In genomic region chr15:73608475-73608874, GRCh38 we compare ENCODE assay signal across 22 cellular contexts. TPM values are rescaled to one million over a fixed set of nuclear protein-coding genes. Genes with fewer than 3 reads are reported as not detected.
DNase-seq lines count a peak whose midpoint lies in the region; ATAC-seq and TF ChIP-seq lines count a peak whose summit lies in the region.
"Had no signal": no experiment of that assay in that cellular context is flagged by ENCODE, and none has a peak within 500 bp of the region (broad histone marks: within the 10 kb centered on the region; RNA-seq: fewer than 3 reads in every experiment).

No MANE protein-coding gene starts in this region.

- H3K4ac ChIP-seq in mesenchymal stem cell (ENCODE audit: low read depth in 1 of 2, low read length in 2 of 2) = no peak overlapping the region

- H2BK12ac ChIP-seq in mesenchymal stem cell (ENCODE audit: low read length in 2 of 2) = no peak overlapping the region

- no peak overlapping the region for H2AK5ac ChIP-seq in mesenchymal stem cell (ENCODE audit: low read length, severe bottlenecking)

- peak overlapping the region; percentile 10 for H3K27ac Mint-ChIP-seq in activated naive CD8-positive, alpha-beta T cell treated with anti-CD3 and anti-CD28 coated beads for 36 hours
- H3K27ac Mint-ChIP-seq in activated naive CD8-positive, alpha-beta T cell treated with anti-CD3 and anti-CD28 coated beads, Interleukin-2, amount 50 U/mL, for 24 hours = no peak overlapping the region
- H3K27ac Mint-ChIP-seq: activated CD4-positive, alpha-beta T cell treated with anti-CD3 and anti-CD28 coated beads, Interleukin-2, amount 10 ng/mL, durations not matched to agents 24 days and 14 days; activated naive CD8-positive, alpha-beta T cell treated with anti-CD3 and anti-CD28 coated beads, Interleukin-2, amount 10 ng/mL, durations not matched to agents 7 days and 5 days; activated T-helper 2 cell treated with anti-CD3 and anti-CD28 coated beads, Interferon-gamma antibody, Interleukin-2, Interleukin-4, amounts not matched to agents 10 μg/mL and 5 μg/mL and 100 μg/mL, durations not matched to agents 14 hours and 24 hours and 36 hours had no signal

- H3K27ac ChIP-seq in WERI-Rb-1 (peak overlapping the region; percentile 16; the same call in 1 of the 2 replicates), mesenchymal stem cell (ENCODE audit: low read length, poor library complexity, severe bottlenecking) (no peak overlapping the region), uterus (peak overlapping the region; percentile 27 to 60)
- H3K27ac ChIP-seq: right atrium auricular region, upper lobe of right lung had no signal

- peaks cover 10% of the 10 kb centered on the region for H3K36me3 Mint-ChIP-seq in activated naive CD8-positive, alpha-beta T cell treated with anti-CD3 and anti-CD28 coated beads for 36 hours
- peaks cover 6% of the 10 kb centered on the region for H3K36me3 Mint-ChIP-seq in activated naive CD8-positive, alpha-beta T cell treated with anti-CD3 and anti-CD28 coated beads, Interleukin-2, amount 50 U/mL, for 24 hours (ENCODE audit: low read depth)

- intact Hi-C loops in uterus (cut with DNase I; ENCODE audit: low total_unique reads) = no loop called here

- 92% methylated on average over 1 of the region's 1 CpG for WGBS in mesenchymal stem cell

- H3K9me3 Mint-ChIP-seq in activated naive CD8-positive, alpha-beta T cell treated with anti-CD3 and anti-CD28 coated beads for 36 hours = peaks cover 6% of the 10 kb centered on the region
- no peaks in the 10 kb centered on the region for H3K9me3 Mint-ChIP-seq in activated naive CD8-positive, alpha-beta T cell treated with anti-CD3 and anti-CD28 coated beads, Interleukin-2, amount 50 U/mL, for 24 hours
- H3K9me3 Mint-ChIP-seq: activated T-helper 2 cell treated with anti-CD3 and anti-CD28 coated beads, Interferon-gamma antibody, Interleukin-2, Interleukin-4, amounts not matched to agents 10 μg/mL and 5 μg/mL and 100 μg/mL, durations not matched to agents 14 hours and 24 hours and 36 hours had no signal

- no peak for ATAC-seq in activated naive CD8-positive, alpha-beta T cell treated with anti-CD3 and anti-CD28 coated beads, Interleukin-2, amount 50 U/mL, for 24 hours
- ATAC-seq in GM19023 (IDR thresholded peaks at IDR 0.05; ENCODE audit: unreplicated experiment) (no peak), HG02938 (IDR thresholded peaks at IDR 0.05; ENCODE audit: unreplicated experiment) (no peak)
- ATAC-seq: upper lobe of right lung had no signal

- H3K4me1 ChIP-seq in mesenchymal stem cell (ENCODE audit: control insufficient read depth, insufficient read depth, low read depth, low read length) (peaks cover 4% of the 10 kb centered on the region), uterus (peaks cover 15 to 30% of the 10 kb centered on the region in 2 donors)

- H3K27me3 Mint-ChIP-seq in activated naive CD8-positive, alpha-beta T cell treated with anti-CD3 and anti-CD28 coated beads for 36 hours = no peaks in the 10 kb centered on the region
- H3K27me3 Mint-ChIP-seq in activated naive CD8-positive, alpha-beta T cell treated with anti-CD3 and anti-CD28 coated beads, Interleukin-2, amount 50 U/mL, for 24 hours = no peaks in the 10 kb centered on the region
- H3K27me3 Mint-ChIP-seq: activated CD4-positive, alpha-beta T cell treated with anti-CD3 and anti-CD28 coated beads, Interleukin-2, amount 10 ng/mL, durations not matched to agents 24 days and 14 days; activated naive CD8-positive, alpha-beta T cell treated with anti-CD3 and anti-CD28 coated beads, Interleukin-2, amount 10 ng/mL, durations not matched to agents 7 days and 5 days; brain had no signal

- H3K27me3 ChIP-seq in WERI-Rb-1 (ENCODE audit: insufficient read depth, low read depth, severe bottlenecking) = no peaks in the 10 kb centered on the region
- H3K27me3 ChIP-seq in mesenchymal stem cell (ENCODE audit: control insufficient read depth in 1 of 2, insufficient read depth in 1 of 2, low read length in 2 of 2) = no peaks in the 10 kb centered on the region
- H3K27me3 ChIP-seq in uterus = no peaks in the 10 kb centered on the region
- H3K27me3 ChIP-seq: right atrium auricular region, upper lobe of right lung had no signal

- H3K23ac ChIP-seq in mesenchymal stem cell (ENCODE audit: low read length in 2 of 2) = no peak overlapping the region

- no peak overlapping the region for H3K18ac ChIP-seq in mesenchymal stem cell (ENCODE audit: low read depth in 1 of 2, low read length in 2 of 2)

- no peak overlapping the region for H2AFZ ChIP-seq in mesenchymal stem cell (ENCODE audit: low read depth, low read length)

- no peak overlapping the region for H3K14ac ChIP-seq in mesenchymal stem cell (ENCODE audit: low read length in 2 of 2)

- no peak overlapping the region for H2BK120ac ChIP-seq in mesenchymal stem cell (ENCODE audit: low read depth, low read length)

- H3K9ac ChIP-seq in mesenchymal stem cell (ENCODE audit: low read length) = peak overlapping the region; percentile 39

- H3K36me3 ChIP-seq in WERI-Rb-1 = no peaks in the 10 kb centered on the region
- peaks cover 0 to 10% of the 10 kb centered on the region in 2 experiments for H3K36me3 ChIP-seq in mesenchymal stem cell (ENCODE audit: control insufficient read depth in 1 of 2, insufficient read depth in 2 of 2, low read depth in 1 of 2, low read length in 2 of 2)
- no peaks in the 10 kb centered on the region for H3K36me3 ChIP-seq in uterus
- H3K36me3 ChIP-seq: right atrium auricular region, upper lobe of right lung had no signal

- H3K9me3 ChIP-seq in WERI-Rb-1 (ENCODE audit: severe bottlenecking) = no peaks in the 10 kb centered on the region
- H3K9me3 ChIP-seq in mesenchymal stem cell (ENCODE audit: control insufficient read depth, low read length) = no peaks in the 10 kb centered on the region
- no peaks in the 10 kb centered on the region for H3K9me3 ChIP-seq in uterus
- H3K9me3 ChIP-seq: right atrium auricular region, upper lobe of right lung had no signal

- H3K4me3 ChIP-seq in WERI-Rb-1 (ENCODE audit: low read depth, low read length) (peak overlapping the region; percentile 8; the same call in 1 of the 2 replicates), mesenchymal stem cell (ENCODE audit: insufficient read depth in 1 of 2, low read depth in 1 of 2, low read length in 2 of 2) (peak overlapping the region in 1 of 2 experiments; percentile 32), uterus (no peak overlapping the region)
- H3K4me3 ChIP-seq: right atrium auricular region, upper lobe of right lung had no signal

- H3K4me3 Mint-ChIP-seq in activated naive CD8-positive, alpha-beta T cell treated with anti-CD3 and anti-CD28 coated beads for 36 hours = no peak overlapping the region
- H3K4me3 Mint-ChIP-seq in activated naive CD8-positive, alpha-beta T cell treated with anti-CD3 and anti-CD28 coated beads, Interleukin-2, amount 50 U/mL, for 24 hours = no peak overlapping the region
- H3K4me3 Mint-ChIP-seq: activated CD4-positive, alpha-beta T cell treated with anti-CD3 and anti-CD28 coated beads, Interleukin-2, amount 10 ng/mL, durations not matched to agents 24 days and 14 days; activated naive CD8-positive, alpha-beta T cell treated with anti-CD3 and anti-CD28 coated beads, Interleukin-2, amount 10 ng/mL, durations not matched to agents 7 days and 5 days; brain had no signal

- peaks cover 38% of the 10 kb centered on the region for H3K4me1 Mint-ChIP-seq in activated naive CD8-positive, alpha-beta T cell treated with anti-CD3 and anti-CD28 coated beads for 36 hours
- peaks cover 67% of the 10 kb centered on the region for H3K4me1 Mint-ChIP-seq in activated naive CD8-positive, alpha-beta T cell treated with anti-CD3 and anti-CD28 coated beads, Interleukin-2, amount 50 U/mL, for 24 hours

- no peak overlapping the region for H4K8ac ChIP-seq in mesenchymal stem cell (ENCODE audit: low read length)

- H4K91ac ChIP-seq in mesenchymal stem cell (ENCODE audit: low read length) = no peak overlapping the region

- H3K4me2 ChIP-seq in mesenchymal stem cell (ENCODE audit: low read length, poor library complexity, severe bottlenecking) = no peak overlapping the region

- H2BK15ac ChIP-seq in mesenchymal stem cell (ENCODE audit: low read depth, poor library complexity, severe bottlenecking) = no peak overlapping the region

- H2BK5ac ChIP-seq in mesenchymal stem cell (ENCODE audit: low read depth, low read length, poor library complexity, severe bottlenecking) = no peak overlapping the region

- TF ChIP-seq CTCF in WERI-Rb-1 (IDR thresholded peaks at IDR 0.05; ENCODE audit: low read depth, low read length) (no peak), uterus (IDR thresholded peaks at IDR 0.05) (no peak)

- H3K79me1 ChIP-seq in mesenchymal stem cell (replicated peaks; ENCODE audit: low read length, poor library complexity, severe bottlenecking) = peaks cover 16% of the 10 kb centered on the region

- DNase-seq in activated naive CD8-positive, alpha-beta T cell treated with anti-CD3 and anti-CD28 coated beads for 36 hours = no peak
- DNase-seq in activated naive CD8-positive, alpha-beta T cell treated with anti-CD3 and anti-CD28 coated beads, Interleukin-2, amount 50 U/mL, for 24 hours = no peak
- no peak for DNase-seq in WERI-Rb-1
- DNase-seq in mesenchymal stem cell = no peak
- DNase-seq in uterus = no peak
- DNase-seq in NCI-H748 (lab: John Stamatoyannopoulos, UW; ENCODE audit: unreplicated experiment) = no peak
- DNase-seq: activated CD4-positive, alpha-beta T cell treated with anti-CD3 and anti-CD28 coated beads, Interleukin-2, amount 10 ng/mL, durations not matched to agents 24 days and 14 days; activated naive CD8-positive, alpha-beta T cell treated with anti-CD3 and anti-CD28 coated beads, Interleukin-2, amount 10 ng/mL, durations not matched to agents 7 days and 5 days; Calu3; effector memory CD4-positive, alpha-beta T cell; H7; islet precursor cell; KG1; NCI-H1930; NCI-H345; SW 1271; upper lobe of right lung had no signal

- TF ChIP-seq POLR2A in uterus (IDR thresholded peaks at IDR 0.05) = no peak

RNA-seq across cellular contexts. Expression of gene NPTN, which starts 24.7 kb away (rescaled TPM):
- total RNA-seq in activated naive CD8-positive, alpha-beta T cell treated with anti-CD3 and anti-CD28 coated beads for 36 hours = 10 to 100 TPM; 41.0 to 43.5 TPM
- 177 TPM for polyA plus RNA-seq in mesenchymal stem cell (2013, experiment 1 of 2)
- polyA plus RNA-seq in mesenchymal stem cell (2013, experiment 2 of 2) = 174 TPM
- total RNA-seq in uterus = 100 to 1,000 TPM; 159 to 356 (median 215) TPM
